In the genomic region with DNA sequence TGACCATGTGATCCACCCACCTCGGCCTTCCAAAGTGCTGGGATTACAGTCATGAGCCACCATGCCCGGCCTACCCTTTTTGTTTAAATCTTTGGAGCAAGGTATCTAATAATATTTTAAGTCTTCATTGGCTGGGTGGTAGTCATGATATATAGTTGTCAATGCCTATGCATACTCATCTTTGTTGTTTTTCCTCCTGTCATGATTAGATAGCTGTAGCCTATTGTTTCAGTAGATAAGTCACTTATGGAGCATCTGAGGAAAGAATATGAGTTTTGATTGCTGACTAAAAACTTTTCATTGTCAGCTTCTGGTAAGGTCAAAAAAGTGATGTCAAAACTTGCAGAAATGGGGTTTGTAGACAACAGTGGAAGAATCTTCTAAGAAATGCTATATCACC, we compare ENCODE assay signal across 1 cellular context.
TF ChIP-seq lines count a peak whose summit lies in the region.

No MANE protein-coding gene starts in this region.

TF ChIP-seq in A549, 52 proteins besides CTCF, POLR2A, EP300 and RAD21 (continued from another document):
- TF ChIP-seq, protein P1, sequence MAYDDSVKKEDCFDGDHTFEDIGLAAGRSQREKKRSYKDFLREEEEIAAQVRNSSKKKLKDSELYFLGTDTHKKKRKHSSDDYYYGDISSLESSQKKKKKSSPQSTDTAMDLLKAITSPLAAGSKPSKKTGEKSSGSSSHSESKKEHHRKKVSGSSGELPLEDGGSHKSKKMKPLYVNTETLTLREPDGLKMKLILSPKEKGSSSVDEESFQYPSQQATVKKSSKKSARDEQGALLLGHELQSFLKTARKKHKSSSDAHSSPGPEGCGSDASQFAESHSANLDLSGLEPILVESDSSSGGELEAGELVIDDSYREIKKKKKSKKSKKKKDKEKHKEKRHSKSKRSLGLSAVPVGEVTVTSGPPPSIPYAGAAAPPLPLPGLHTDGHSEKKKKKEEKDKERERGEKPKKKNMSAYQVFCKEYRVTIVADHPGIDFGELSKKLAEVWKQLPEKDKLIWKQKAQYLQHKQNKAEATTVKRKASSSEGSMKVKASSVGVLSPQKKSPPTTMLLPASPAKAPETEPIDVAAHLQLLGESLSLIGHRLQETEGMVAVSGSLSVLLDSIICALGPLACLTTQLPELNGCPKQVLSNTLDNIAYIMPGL (CRISPR knock-in tag; IDR thresholded peaks at IDR 0.05; ENCODE audit: borderline replicate concordance) = no peak
- TF ChIP-seq MAFK (IDR thresholded peaks at IDR 0.05; ENCODE audit: partially characterized antibody) (no peak), HDAC2 (IDR thresholded peaks at IDR 0.05) (no peak), TP53 (CRISPR knock-in tag; IDR thresholded peaks at IDR 0.05) (no peak), POLR2AphosphoS2 (conservative IDR thresholded peaks at IDR 0.05; ENCODE audit: low read length) (no peak), HOXB5 (CRISPR knock-in tag; IDR thresholded peaks at IDR 0.05) (no peak), HOXA7 (CRISPR knock-in tag; IDR thresholded peaks at IDR 0.05) (no peak), GATA3 (IDR thresholded peaks at IDR 0.05; ENCODE audit: borderline replicate concordance) (no peak), PHF8 (IDR thresholded peaks at IDR 0.05; ENCODE audit: borderline replicate concordance, low read depth) (no peak), FOSB (CRISPR knock-in tag; IDR thresholded peaks at IDR 0.05) (no peak)
TF ChIP-seq in A549: peak in this region for 0.
